ENCODE assay signal across 8 cellular contexts in the genomic region with DNA sequence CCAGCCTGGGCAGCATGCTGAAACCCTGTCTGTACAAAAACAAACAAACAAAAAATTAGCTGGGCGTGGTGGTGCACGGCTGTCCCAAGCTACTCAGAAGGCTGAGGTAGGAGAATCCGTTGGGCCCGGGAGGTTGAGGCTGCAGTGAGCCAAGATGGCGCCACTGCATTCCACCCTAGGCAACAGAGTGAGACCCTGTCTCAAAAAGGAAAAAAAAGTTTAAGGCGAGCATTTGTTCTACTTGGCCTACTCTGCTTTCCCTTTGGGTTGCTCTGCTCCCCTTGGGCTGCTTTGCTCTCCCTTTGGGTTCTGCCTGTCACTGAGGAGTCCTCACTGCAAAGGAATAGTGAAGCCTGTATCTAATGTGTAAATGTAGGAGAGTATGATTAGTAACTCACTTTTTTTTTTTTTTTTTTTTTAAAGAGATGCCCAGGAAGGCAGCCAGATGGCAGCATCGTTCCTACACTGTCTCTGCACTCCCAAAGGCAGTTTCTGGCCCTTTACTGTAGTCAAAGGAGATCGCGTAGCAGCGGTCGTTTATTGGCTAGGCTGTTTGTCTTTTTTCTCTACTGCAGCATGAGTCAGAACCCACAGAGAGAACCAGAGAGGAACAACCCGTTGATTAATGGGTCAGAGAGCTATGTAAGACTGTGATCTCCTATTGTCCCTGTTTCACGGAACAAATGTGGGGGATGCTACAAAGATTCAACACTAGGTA.
A peak's percentile ranks its signal among the peaks of the same experiment; 100 is the strongest.
DNase-seq lines count a peak whose midpoint lies in the region; ATAC-seq and TF ChIP-seq lines count a peak whose summit lies in the region.

No MANE protein-coding gene starts in this region.

- DNase-seq in AG20443 (ENCODE audit: low spot score) (peak; percentile 89), NCI-H345 (lab: John Stamatoyannopoulos, UW) (peak; percentile 63), dermis blood vessel endothelial cell (peak; percentile 85)
- DNase-seq in activated CD4-positive, alpha-beta T cell treated with anti-CD3 and anti-CD28 coated beads for 24 hours (ENCODE audit: low read depth in 2 of 2) = peak; percentile 10 to 26
- DNase-seq in stimulated activated CD4-positive, alpha-beta T cell treated with anti-CD3 and anti-CD28 coated beads, TNF-alpha, amount 100 ng/mL, for 48 hours (ENCODE audit: low read depth in 3 of 3) = peak in 2 of 3 donors; percentile 8 to 36

- TF ChIP-seq CTCF in liver (IDR thresholded peaks at IDR 0.05; ENCODE audit: low read depth, low read length, missing input control) = peak; percentile 61

- no peak overlapping the region for H3K4me3 ChIP-seq in liver (ENCODE audit: low read depth in 1 of 3, low read length in 3 of 3)

- no peaks in the 10 kb centered on the region for H3K9me3 ChIP-seq in liver (ENCODE audit: control insufficient read depth in 4 of 4, low read length in 3 of 4)

- no peak overlapping the region for H3K27ac ChIP-seq in liver (ENCODE audit: low read depth in 1 of 2, low read length in 2 of 2)

- peak; percentile 84 to 86 for TF ChIP-seq RAD21 in liver (IDR thresholded peaks at IDR 0.05)

- H3K36me3 ChIP-seq in liver (ENCODE audit: control insufficient read depth in 4 of 4, insufficient read depth in 3 of 4, low read depth in 1 of 4, low read length in 3 of 4) = no peaks in the 10 kb centered on the region

- no peaks in the 10 kb centered on the region for H3K4me1 ChIP-seq in liver (ENCODE audit: control insufficient read depth in 4 of 4, insufficient read depth in 4 of 4, low read length in 3 of 4)

- H3K27me3 ChIP-seq in liver (ENCODE audit: control insufficient read depth in 4 of 4, insufficient read depth in 4 of 4, low read length in 3 of 4) = no peaks in the 10 kb centered on the region

- no peak overlapping the region for H3K9ac ChIP-seq in liver (ENCODE audit: low read depth in 1 of 2, low read length in 2 of 2)

- peak; percentile 82 for ATAC-seq in GM18907 (IDR thresholded peaks at IDR 0.05; ENCODE audit: unreplicated experiment)
- ATAC-seq in HG03342 (IDR thresholded peaks at IDR 0.05; ENCODE audit: unreplicated experiment) = peak; percentile 69

- 24% methylated on average over 13 of the region's 13 CpGs for WGBS in liver

TF ChIP-seq in liver, 16 proteins besides CTCF, POLR2A, EP300 and RAD21:
- TF ChIP-seq, protein P1, sequence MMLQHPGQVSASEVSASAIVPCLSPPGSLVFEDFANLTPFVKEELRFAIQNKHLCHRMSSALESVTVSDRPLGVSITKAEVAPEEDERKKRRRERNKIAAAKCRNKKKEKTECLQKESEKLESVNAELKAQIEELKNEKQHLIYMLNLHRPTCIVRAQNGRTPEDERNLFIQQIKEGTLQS (IDR thresholded peaks at IDR 0.05) = no peak
- TF ChIP-seq FOXA1 (IDR thresholded peaks at IDR 0.05) (no peak), SP1 (IDR thresholded peaks at IDR 0.05) (no peak), EGR1 (IDR thresholded peaks at IDR 0.05; ENCODE audit: low read depth in 2 of 2) (no peak), JUND (IDR thresholded peaks at IDR 0.05) (no peak), GABPA (IDR thresholded peaks at IDR 0.05 in 1 of 2, conservative IDR thresholded peaks at IDR 0.05 in 1 of 2) (no peak), YY1 (IDR thresholded peaks at IDR 0.05) (no peak), NR2F2 (IDR thresholded peaks at IDR 0.05) (no peak), TAF1 (conservative IDR thresholded peaks at IDR 0.05) (no peak), HNF4G (IDR thresholded peaks at IDR 0.05) (no peak), RXRA (IDR thresholded peaks at IDR 0.05) (no peak), FOXA2 (IDR thresholded peaks at IDR 0.05) (no peak), HNF4A (conservative IDR thresholded peaks at IDR 0.05) (no peak)
- TF ChIP-seq, protein P2, sequence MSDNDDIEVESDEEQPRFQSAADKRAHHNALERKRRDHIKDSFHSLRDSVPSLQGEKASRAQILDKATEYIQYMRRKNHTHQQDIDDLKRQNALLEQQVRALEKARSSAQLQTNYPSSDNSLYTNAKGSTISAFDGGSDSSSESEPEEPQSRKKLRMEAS (IDR thresholded peaks at IDR 0.05) = no peak
- TF ChIP-seq, protein P3, sequence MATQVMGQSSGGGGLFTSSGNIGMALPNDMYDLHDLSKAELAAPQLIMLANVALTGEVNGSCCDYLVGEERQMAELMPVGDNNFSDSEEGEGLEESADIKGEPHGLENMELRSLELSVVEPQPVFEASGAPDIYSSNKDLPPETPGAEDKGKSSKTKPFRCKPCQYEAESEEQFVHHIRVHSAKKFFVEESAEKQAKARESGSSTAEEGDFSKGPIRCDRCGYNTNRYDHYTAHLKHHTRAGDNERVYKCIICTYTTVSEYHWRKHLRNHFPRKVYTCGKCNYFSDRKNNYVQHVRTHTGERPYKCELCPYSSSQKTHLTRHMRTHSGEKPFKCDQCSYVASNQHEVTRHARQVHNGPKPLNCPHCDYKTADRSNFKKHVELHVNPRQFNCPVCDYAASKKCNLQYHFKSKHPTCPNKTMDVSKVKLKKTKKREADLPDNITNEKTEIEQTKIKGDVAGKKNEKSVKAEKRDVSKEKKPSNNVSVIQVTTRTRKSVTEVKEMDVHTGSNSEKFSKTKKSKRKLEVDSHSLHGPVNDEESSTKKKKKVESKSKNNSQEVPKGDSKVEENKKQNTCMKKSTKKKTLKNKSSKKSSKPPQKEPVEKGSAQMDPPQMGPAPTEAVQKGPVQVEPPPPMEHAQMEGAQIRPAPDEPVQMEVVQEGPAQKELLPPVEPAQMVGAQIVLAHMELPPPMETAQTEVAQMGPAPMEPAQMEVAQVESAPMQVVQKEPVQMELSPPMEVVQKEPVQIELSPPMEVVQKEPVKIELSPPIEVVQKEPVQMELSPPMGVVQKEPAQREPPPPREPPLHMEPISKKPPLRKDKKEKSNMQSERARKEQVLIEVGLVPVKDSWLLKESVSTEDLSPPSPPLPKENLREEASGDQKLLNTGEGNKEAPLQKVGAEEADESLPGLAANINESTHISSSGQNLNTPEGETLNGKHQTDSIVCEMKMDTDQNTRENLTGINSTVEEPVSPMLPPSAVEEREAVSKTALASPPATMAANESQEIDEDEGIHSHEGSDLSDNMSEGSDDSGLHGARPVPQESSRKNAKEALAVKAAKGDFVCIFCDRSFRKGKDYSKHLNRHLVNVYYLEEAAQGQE (IDR thresholded peaks at IDR 0.05) = no peak
- TF ChIP-seq, protein P4, sequence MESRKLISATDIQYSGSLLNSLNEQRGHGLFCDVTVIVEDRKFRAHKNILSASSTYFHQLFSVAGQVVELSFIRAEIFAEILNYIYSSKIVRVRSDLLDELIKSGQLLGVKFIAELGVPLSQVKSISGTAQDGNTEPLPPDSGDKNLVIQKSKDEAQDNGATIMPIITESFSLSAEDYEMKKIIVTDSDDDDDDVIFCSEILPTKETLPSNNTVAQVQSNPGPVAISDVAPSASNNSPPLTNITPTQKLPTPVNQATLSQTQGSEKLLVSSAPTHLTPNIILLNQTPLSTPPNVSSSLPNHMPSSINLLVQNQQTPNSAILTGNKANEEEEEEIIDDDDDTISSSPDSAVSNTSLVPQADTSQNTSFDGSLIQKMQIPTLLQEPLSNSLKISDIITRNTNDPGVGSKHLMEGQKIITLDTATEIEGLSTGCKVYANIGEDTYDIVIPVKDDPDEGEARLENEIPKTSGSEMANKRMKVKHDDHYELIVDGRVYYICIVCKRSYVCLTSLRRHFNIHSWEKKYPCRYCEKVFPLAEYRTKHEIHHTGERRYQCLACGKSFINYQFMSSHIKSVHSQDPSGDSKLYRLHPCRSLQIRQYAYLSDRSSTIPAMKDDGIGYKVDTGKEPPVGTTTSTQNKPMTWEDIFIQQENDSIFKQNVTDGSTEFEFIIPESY (IDR thresholded peaks at IDR 0.05) = no peak
TF ChIP-seq in liver: peak in this region for 0.

Comparison
In these comparisons a context has a peak if more than half of its experiments do, and no peak if none do; other contexts are left out.
1. DNase-seq: peak in every context shown above with its lines; median percentile 89 in AG20443; 85 in dermis blood vessel endothelial cell; 63 in NCI-H345; 22 in stimulated activated CD4-positive, alpha-beta T cell treated with anti-CD3 and anti-CD28 coated beads, TNF-alpha, amount 100 ng/mL, for 48 hours; 18 in activated CD4-positive, alpha-beta T cell treated with anti-CD3 and anti-CD28 coated beads for 24 hours.